In the genomic region with DNA sequence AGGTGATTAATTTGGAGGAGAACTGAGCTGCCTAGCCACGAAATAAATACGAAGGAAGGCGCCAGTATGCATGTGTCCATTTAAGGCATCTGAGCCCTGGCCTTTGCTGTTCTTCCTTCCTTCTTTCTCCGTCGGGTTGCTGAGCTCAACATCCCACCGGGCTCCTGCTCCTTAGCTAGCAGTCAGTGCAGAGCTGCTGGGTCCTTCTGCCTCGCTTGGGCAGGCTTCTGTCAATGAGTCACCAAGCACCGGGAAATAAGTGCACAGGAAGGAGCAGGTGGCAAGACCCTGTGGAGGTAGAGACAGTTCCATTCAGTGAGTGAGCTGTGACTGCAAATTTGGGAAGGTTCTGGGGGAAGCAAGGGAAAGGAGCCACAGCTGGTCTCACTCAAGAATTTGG, we compare ENCODE assay signal across 15 cellular contexts.
DNase-seq lines count a peak whose midpoint lies in the region; ATAC-seq and TF ChIP-seq lines count a peak whose summit lies in the region.
"Had no signal": no experiment of that assay in that cellular context is flagged by ENCODE, and none has a peak within 500 bp of the region (broad histone marks: within the 10 kb centered on the region; RNA-seq: fewer than 3 reads in every experiment).

No MANE protein-coding gene starts in this region.

- DNase-seq in CD1c-positive myeloid dendritic cell (ENCODE audit: extremely low spot score) (peak; percentile 21), DMS153 treated with DMSO at 0.1 percent for 48 hours (lab: John Stamatoyannopoulos, UW; ENCODE audit: unreplicated experiment) (no peak), NOMO-1 treated with DMSO at 0.1 percent for 48 hours (lab: John Stamatoyannopoulos, UW; ENCODE audit: unreplicated experiment) (no peak), erythroblast (lab: John Stamatoyannopoulos, UW) (no peak)
- DNase-seq in activated T-helper 1 cell treated with anti-CD3 and anti-CD28 coated beads, Interleukin-12 subunit alpha, Interleukin-12 subunit beta, Interleukin-2, Interleukin-4 antibody, amounts not matched to agents 30 ng/mL and 10 ng/mL and 1 ng/mL, durations not matched to agents 14 hours and 24 hours and 36 hours (ENCODE audit: low spot score) = no peak
- DNase-seq: activated effector memory CD4-positive, alpha-beta T cell treated with anti-CD3 and anti-CD28 coated beads, Interleukin-2, amount 50 U/mL, for 16 hours; BE2C; NCI-H1417; NCI-H446; stomach had no signal

- H3K27ac Mint-ChIP-seq in activated T-helper 1 cell treated with anti-CD3 and anti-CD28 coated beads, Interleukin-12 subunit alpha, Interleukin-12 subunit beta, Interleukin-2, Interleukin-4 antibody, amounts not matched to agents 30 ng/mL and 10 ng/mL and 1 ng/mL, durations not matched to agents 14 hours and 24 hours and 36 hours = peak overlapping the region; percentile 81
- H3K27ac Mint-ChIP-seq in nephron = peak overlapping the region; percentile 74 to 87 (median 85)
- H3K27ac Mint-ChIP-seq: T-cell had no signal

- no peak for TF ChIP-seq CTCF in nephron (IDR thresholded peaks at IDR 0.05; ENCODE audit: unreplicated experiment in 3 of 3)

- H3K9me3 Mint-ChIP-seq in activated T-helper 1 cell treated with anti-CD3 and anti-CD28 coated beads, Interleukin-12 subunit alpha, Interleukin-12 subunit beta, Interleukin-2, Interleukin-4 antibody, amounts not matched to agents 30 ng/mL and 10 ng/mL and 1 ng/mL, durations not matched to agents 14 hours and 24 hours and 36 hours = no peaks in the 10 kb centered on the region
- no peaks in the 10 kb centered on the region for H3K9me3 Mint-ChIP-seq in nephron
- H3K9me3 Mint-ChIP-seq: T-cell had no signal

- H3K27me3 Mint-ChIP-seq in activated T-helper 1 cell treated with anti-CD3 and anti-CD28 coated beads, Interleukin-12 subunit alpha, Interleukin-12 subunit beta, Interleukin-2, Interleukin-4 antibody, amounts not matched to agents 30 ng/mL and 10 ng/mL and 1 ng/mL, durations not matched to agents 14 hours and 24 hours and 36 hours (ENCODE audit: insufficient read depth) = no peaks in the 10 kb centered on the region
- H3K27me3 Mint-ChIP-seq in nephron (ENCODE audit: low read depth) = peaks cover 4% of the 10 kb centered on the region
- H3K27me3 Mint-ChIP-seq: T-cell had no signal

- TF ChIP-seq POLR2A in erythroblast (IDR thresholded peaks at IDR 0.05; ENCODE audit: low read length) = no peak

- intact Hi-C loops in activated T-helper 1 cell treated with anti-CD3 and anti-CD28 coated beads, Interleukin-12 subunit alpha, Interleukin-12 subunit beta, Interleukin-2, Interleukin-4 antibody, amounts not matched to agents 30 ng/mL and 10 ng/mL and 1 ng/mL, durations not matched to agents 14 hours and 24 hours and 36 hours (cut with micrococcal nuclease) = no loop called here

- H3K36me3 Mint-ChIP-seq in activated T-helper 1 cell treated with anti-CD3 and anti-CD28 coated beads, Interleukin-12 subunit alpha, Interleukin-12 subunit beta, Interleukin-2, Interleukin-4 antibody, amounts not matched to agents 30 ng/mL and 10 ng/mL and 1 ng/mL, durations not matched to agents 14 hours and 24 hours and 36 hours (ENCODE audit: low read depth) = peaks cover 19% of the 10 kb centered on the region
- H3K36me3 Mint-ChIP-seq in nephron (ENCODE audit: low read depth) = peaks cover 28% of the 10 kb centered on the region

- no peak overlapping the region for H3K4me3 Mint-ChIP-seq in activated T-helper 1 cell treated with anti-CD3 and anti-CD28 coated beads, Interleukin-12 subunit alpha, Interleukin-12 subunit beta, Interleukin-2, Interleukin-4 antibody, amounts not matched to agents 30 ng/mL and 10 ng/mL and 1 ng/mL, durations not matched to agents 14 hours and 24 hours and 36 hours
- H3K4me3 Mint-ChIP-seq in nephron = no peak overlapping the region
- H3K4me3 Mint-ChIP-seq: T-cell had no signal

- peaks cover 21% of the 10 kb centered on the region for H3K4me1 Mint-ChIP-seq in activated T-helper 1 cell treated with anti-CD3 and anti-CD28 coated beads, Interleukin-12 subunit alpha, Interleukin-12 subunit beta, Interleukin-2, Interleukin-4 antibody, amounts not matched to agents 30 ng/mL and 10 ng/mL and 1 ng/mL, durations not matched to agents 14 hours and 24 hours and 36 hours (ENCODE audit: low read depth)
- H3K4me1 Mint-ChIP-seq in nephron = peaks cover 37% of the 10 kb centered on the region

- peak; percentile 41 for ATAC-seq in GM19452 (IDR thresholded peaks at IDR 0.05; ENCODE audit: unreplicated experiment)
- no peak for ATAC-seq in HG03378 (IDR thresholded peaks at IDR 0.05; ENCODE audit: unreplicated experiment)
- ATAC-seq: sciatic nerve, T-cell had no signal
